ENCODE assay signal across 15 cellular contexts in the genomic region with DNA sequence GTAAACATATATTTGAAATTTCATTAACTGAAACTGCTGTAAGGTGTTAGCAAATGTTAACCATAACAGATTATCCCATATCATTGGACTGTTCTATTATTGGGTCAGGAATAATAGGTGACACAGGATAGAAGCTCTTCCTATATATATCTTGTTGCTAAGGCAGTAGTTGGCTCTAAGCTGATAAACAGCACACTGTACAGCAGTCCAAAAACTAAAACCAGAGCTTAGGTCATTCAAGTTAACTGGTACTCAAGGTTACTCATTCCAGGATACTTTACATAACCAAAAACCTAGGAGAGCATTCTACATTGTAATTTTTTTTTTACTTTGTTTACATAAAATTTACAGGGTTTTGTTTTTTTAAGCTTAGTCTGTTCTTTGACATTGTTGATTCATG. TPM values are rescaled to one million over a fixed set of nuclear protein-coding genes. Genes with fewer than 3 reads are reported as not detected.
A peak's percentile ranks its signal among the peaks of the same experiment; 100 is the strongest.
DNase-seq lines count a peak whose midpoint lies in the region; ATAC-seq lines count a peak whose summit lies in the region.
"Had no signal": no experiment of that assay in that cellular context is flagged by ENCODE, and none has a peak within 500 bp of the region (broad histone marks: within the 10 kb centered on the region; RNA-seq: fewer than 3 reads in every experiment).

No MANE protein-coding gene starts in this region.

- peak overlapping the region; percentile 80 for H3K27ac ChIP-seq in skeletal muscle tissue (ENCODE audit: low read depth, low read length)

- ATAC-seq in Right ventricle myocardium superior (ENCODE audit: poor library complexity) (peak; percentile 95), GM19324 (IDR thresholded peaks at IDR 0.05; ENCODE audit: low FRiP score, unreplicated experiment) (no peak)

- DNase-seq in NCI-H82 (lab: John Stamatoyannopoulos, UW): peak; percentile 30
- no peak for DNase-seq in NCI-H82 treated with DMSO at 0.1 percent for 48 hours (lab: John Stamatoyannopoulos, UW; ENCODE audit: unreplicated experiment)
- peak; percentile 13 for DNase-seq in NCI-H226
- DNase-seq in Right ventricle myocardium superior: no peak
- no peak for DNase-seq in NCI-H1436 (lab: John Stamatoyannopoulos, UW)
- no peak for DNase-seq in NCI-H446 (lab: John Stamatoyannopoulos, UW)
- DNase-seq: 8988T; activated CD4-positive, CD25-positive, alpha-beta regulatory T cell; activated T-cell treated with anti-CD3 and anti-CD28 coated beads, Interleukin-2, amount 50 U/mL, for 24 hours; DMS53; KBM-7; NCI-H2029; sigmoid colon had no signal

- peak overlapping the region in 1 of 3 donors; percentile 14 for H3K4me3 ChIP-seq in skeletal muscle tissue (ENCODE audit: low read length in 3 of 3)
- H3K4me3 ChIP-seq: sigmoid colon had no signal

- peak overlapping the region in 2 of 3 donors; percentile 17 to 38 for H3K9ac ChIP-seq in skeletal muscle tissue (ENCODE audit: low read depth in 1 of 3, low read length in 3 of 3)

- H3K36me3 ChIP-seq in skeletal muscle tissue (ENCODE audit: control insufficient read depth in 3 of 3, insufficient read depth in 3 of 3, low read length in 3 of 3): peaks cover 0 to 31% (median 15%) of the 10 kb centered on the region in 3 donors

- no peaks in the 10 kb centered on the region for H3K9me3 ChIP-seq in skeletal muscle tissue (ENCODE audit: control insufficient read depth in 3 of 3, low read length in 3 of 3)
- H3K9me3 ChIP-seq: sigmoid colon had no signal

- intact Hi-C loops in Right ventricle myocardium superior (cut with DNase I): loop anchor here (10.0 kb wide), 1 partner anchor 66 kb away; the partner anchor contains the start of gene FXR1

- peaks cover 5 to 16% (median 14%) of the 10 kb centered on the region in 3 donors for H3K4me1 ChIP-seq in skeletal muscle tissue (ENCODE audit: control insufficient read depth in 3 of 3, insufficient read depth in 3 of 3, low read length in 3 of 3)

- no peaks in the 10 kb centered on the region for H3K27me3 ChIP-seq in skeletal muscle tissue (ENCODE audit: control insufficient read depth in 3 of 3, insufficient read depth in 3 of 3, low read length in 3 of 3)
- H3K27me3 ChIP-seq: sigmoid colon had no signal

RNA-seq across cellular contexts. Expression of gene DNAJC19, which starts 8.9 kb away (rescaled TPM):
- total RNA-seq in Right ventricle myocardium superior (122 TPM), skeletal muscle tissue (26.1 TPM)

Comparison
In these comparisons a context has a peak if more than half of its experiments do, and no peak if none do; other contexts are left out.
1. DNase-seq: peak in NCI-H82 (single experiment) and NCI-H226 (single experiment); none in NCI-H82 treated with DMSO at 0.1 percent for 48 hours (single experiment), Right ventricle myocardium superior (single experiment), NCI-H1436 (single experiment) and NCI-H446 (0 of 2).